In the genomic region with DNA sequence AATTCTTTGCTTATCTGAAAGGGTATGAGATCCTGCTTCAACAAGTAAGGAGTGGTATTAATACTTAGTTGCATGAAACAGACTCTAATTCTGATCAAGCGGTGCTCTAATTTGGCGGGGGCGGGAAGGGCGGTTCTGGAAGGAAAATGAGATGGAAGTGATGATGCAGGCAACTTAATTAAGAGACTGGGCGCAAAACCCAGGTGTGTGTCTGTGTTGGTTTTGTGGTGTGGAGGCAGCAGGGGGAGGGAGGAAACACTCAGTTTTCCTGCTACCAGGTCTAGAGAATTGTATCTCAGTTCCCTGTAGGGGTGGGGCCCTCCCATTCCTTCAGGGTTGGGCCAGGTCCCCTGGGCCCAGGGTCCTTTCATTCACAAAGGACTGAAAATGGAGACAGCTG, we compare ENCODE assay signal across 25 cellular contexts. TPM values are rescaled to one million over a fixed set of nuclear protein-coding genes. Genes with fewer than 3 reads are reported as not detected.
A peak's percentile ranks its signal among the peaks of the same experiment; 100 is the strongest.
DNase-seq lines count a peak whose midpoint lies in the region; ATAC-seq and TF ChIP-seq lines count a peak whose summit lies in the region.
"Had no signal": no experiment of that assay in that cellular context is flagged by ENCODE, and none has a peak within 500 bp of the region (broad histone marks: within the 10 kb centered on the region; RNA-seq: fewer than 3 reads in every experiment).

No MANE protein-coding gene starts in this region.

- no peak overlapping the region for H3K27ac Mint-ChIP-seq in type B pancreatic cell
- no peak overlapping the region for H3K27ac Mint-ChIP-seq in T-helper 2 cell treated with Interferon-gamma antibody and Interleukin-4, amounts not matched to agents 5 μg/mL and 100 μg/mL, for 36 hours
- H3K27ac Mint-ChIP-seq: activated naive CD8-positive, alpha-beta T cell; CD4-positive, alpha-beta T cell; naive thymus-derived CD4-positive, alpha-beta T cell had no signal

- no peaks in the 10 kb centered on the region for H3K79me2 ChIP-seq in KMS-11 (ENCODE audit: insufficient read depth, low read depth)

- no peak overlapping the region for H3K4me3 ChIP-seq in KMS-11 (IDR thresholded peaks at IDR 0.05; ENCODE audit: insufficient read depth, low read depth, low read length)
- no peak overlapping the region for H3K4me3 ChIP-seq in tibial artery
- H3K4me3 ChIP-seq: breast epithelium, lower lobe of right lung, Peyer's patch, tibial nerve had no signal

- H3K27me3 ChIP-seq in KMS-11 (ENCODE audit: insufficient read depth, low read depth): no peaks in the 10 kb centered on the region
- H3K27me3 ChIP-seq in tibial artery: no peaks in the 10 kb centered on the region
- H3K27me3 ChIP-seq: breast epithelium, Peyer's patch, tibial nerve had no signal

- H3K4me1 ChIP-seq in KMS-11 (ENCODE audit: low read depth, poor library complexity, severe bottlenecking) (peaks cover 24% of the 10 kb centered on the region), tibial artery (peaks cover 0 to 19% (median 9%) of the 10 kb centered on the region in 4 donors)
- H3K4me1 ChIP-seq: breast epithelium had no signal

- intact Hi-C loops in tibial artery (cut with DNase I; ENCODE audit: low total_unique reads): loop anchor here (2.0 to 5.0 kb wide), 3 partner anchors 44 to 355 kb away; a partner anchor contains a TSS

- peak overlapping the region; percentile 4 for H3K4me3 Mint-ChIP-seq in type B pancreatic cell
- H3K4me3 Mint-ChIP-seq in T-helper 2 cell treated with Interferon-gamma antibody and Interleukin-4, amounts not matched to agents 5 μg/mL and 100 μg/mL, for 36 hours: no peak overlapping the region
- H3K4me3 Mint-ChIP-seq: activated naive CD8-positive, alpha-beta T cell; CD4-positive, alpha-beta T cell had no signal

- no peak overlapping the region for H2AFZ ChIP-seq in KMS-11 (ENCODE audit: low read depth)

- peak overlapping the region; percentile 36; the same call in 1 of the 2 replicates for H3K4me2 ChIP-seq in KMS-11

- no peak for ATAC-seq in HG03045 (IDR thresholded peaks at IDR 0.05; ENCODE audit: unreplicated experiment)
- ATAC-seq: lower lobe of right lung; naive thymus-derived CD4-positive, alpha-beta T cell had no signal

- no peak overlapping the region for H3K9ac ChIP-seq in KMS-11

- H3K36me3 Mint-ChIP-seq in type B pancreatic cell: no peaks in the 10 kb centered on the region
- no peaks in the 10 kb centered on the region for H3K36me3 Mint-ChIP-seq in T-helper 2 cell treated with Interferon-gamma antibody and Interleukin-4, amounts not matched to agents 5 μg/mL and 100 μg/mL, for 36 hours (ENCODE audit: low read depth)
- H3K36me3 Mint-ChIP-seq: activated naive CD8-positive, alpha-beta T cell; naive thymus-derived CD4-positive, alpha-beta T cell had no signal

- no peaks in the 10 kb centered on the region for H3K9me3 Mint-ChIP-seq in type B pancreatic cell
- H3K9me3 Mint-ChIP-seq in T-helper 2 cell treated with Interferon-gamma antibody and Interleukin-4, amounts not matched to agents 5 μg/mL and 100 μg/mL, for 36 hours: no peaks in the 10 kb centered on the region
- H3K9me3 Mint-ChIP-seq: CD4-positive, alpha-beta T cell; naive thymus-derived CD4-positive, alpha-beta T cell had no signal

- H3K36me3 ChIP-seq in KMS-11 (ENCODE audit: insufficient read depth) (no peaks in the 10 kb centered on the region), tibial artery (no peaks in the 10 kb centered on the region)
- H3K36me3 ChIP-seq: breast epithelium, lower lobe of right lung, Peyer's patch, tibial nerve had no signal

- H3K27ac ChIP-seq in KMS-11 (peak overlapping the region; percentile 13; the same call in 1 of the 2 replicates), cingulate gyrus (ENCODE audit: low read depth, low read length) (peak overlapping the region; percentile 34), tibial artery (no peak overlapping the region)
- H3K27ac ChIP-seq: breast epithelium, lower lobe of right lung, Peyer's patch, tibial nerve had no signal

- peaks cover 7% of the 10 kb centered on the region for H3K27me3 Mint-ChIP-seq in type B pancreatic cell
- H3K27me3 Mint-ChIP-seq in T-helper 2 cell treated with Interferon-gamma antibody and Interleukin-4, amounts not matched to agents 5 μg/mL and 100 μg/mL, for 36 hours (ENCODE audit: low read depth): peaks cover 6% of the 10 kb centered on the region

- TF ChIP-seq CTCF in KMS-11 (conservative IDR thresholded peaks at IDR 0.05; ENCODE audit: low read depth, low read length): no peak
- TF ChIP-seq CTCF in type B pancreatic cell (conservative IDR thresholded peaks at IDR 0.05): no peak
- no peak for TF ChIP-seq CTCF in tibial artery (IDR thresholded peaks at IDR 0.05)

- peaks cover 54% of the 10 kb centered on the region for H3K4me1 Mint-ChIP-seq in type B pancreatic cell (ENCODE audit: unreplicated experiment)
- H3K4me1 Mint-ChIP-seq in T-helper 2 cell treated with Interferon-gamma antibody and Interleukin-4, amounts not matched to agents 5 μg/mL and 100 μg/mL, for 36 hours (ENCODE audit: low read depth): peaks cover 5% of the 10 kb centered on the region

- H3K9me3 ChIP-seq in tibial artery: no peaks in the 10 kb centered on the region
- H3K9me3 ChIP-seq: breast epithelium, lower lobe of right lung, Peyer's patch, tibial nerve had no signal

- peak; percentile 3 for DNase-seq in NCI-H82 (lab: John Stamatoyannopoulos, UW)
- DNase-seq in NCI-H82 treated with DMSO at 0.1 percent for 48 hours (lab: John Stamatoyannopoulos, UW; ENCODE audit: unreplicated experiment): no peak
- no peak for DNase-seq in type B pancreatic cell (ENCODE audit: extremely low spot score, unreplicated experiment)
- DNase-seq in tibial artery: no peak
- no peak for DNase-seq in T-helper 2 cell treated with Interferon-gamma antibody and Interleukin-4, amounts not matched to agents 5 μg/mL and 100 μg/mL, for 36 hours (ENCODE audit: low spot score)
- DNase-seq: activated CD4-positive, alpha-beta T cell treated with anti-CD3 and anti-CD28 coated beads for 4 hours; activated T-cell treated with anti-CD3 and anti-CD28 coated beads for 4 hours; CD4-positive, alpha-beta T cell; HCEC 1CT; hippocampal formation; lower lobe of right lung; naive thymus-derived CD4-positive, alpha-beta T cell; NCI-H524 treated with DMSO at 0.1 percent for 48 hours; Peyer's patch; SHP77 treated with DMSO at 0.1 percent for 48 hours; stimulated activated CD4-positive, alpha-beta T cell treated with anti-CD3 and anti-CD28 coated beads, Interleukin-4, amount 100 ng/mL, for 1 hour had no signal

- no peaks in the 10 kb centered on the region for H4K20me1 ChIP-seq in KMS-11 (ENCODE audit: insufficient read depth)

RNA-seq across cellular contexts. Expression of a gene that starts 17.3 kb away (rescaled TPM):
- not detected in 2 replicates for total RNA-seq in type B pancreatic cell (ENCODE audit: low replicate concordance)
- total RNA-seq: A172; breast epithelium; CD4-positive, alpha-beta T cell; LHCN-M2; lower lobe of right lung; naive thymus-derived CD4-positive, alpha-beta T cell; Peyer's patch; pulmonary artery endothelial cell; tibial nerve had no signal

Comparison
In these comparisons a context has a peak if more than half of its experiments do, and no peak if none do; other contexts are left out.
1. H3K27ac ChIP-seq: peak in KMS-11 (single experiment) and cingulate gyrus (single experiment); none in tibial artery (0 of 2).